In genomic region chr2:21696900-21697299, GRCh38 we compare ENCODE assay signal across 38 cellular contexts.
"Had no signal": no experiment of that assay in that cellular context is flagged by ENCODE, and none has a peak within 500 bp of the region (broad histone marks: within the 10 kb centered on the region; RNA-seq: fewer than 3 reads in every experiment).

No MANE protein-coding gene starts in this region.

- H3K9me3 Mint-ChIP-seq: activated naive CD4-positive, alpha-beta T cell treated with anti-CD3 and anti-CD28 coated beads, Interleukin-2, amount 50 U/mL, for 24 hours; activated naive CD8-positive, alpha-beta T cell treated with anti-CD3 and anti-CD28 coated beads, Interleukin-2, amount 10 ng/mL, durations not matched to agents 7 days and 5 days; activated T-helper 1 cell treated with anti-CD3 and anti-CD28 coated beads, Interleukin-12 subunit alpha, Interleukin-12 subunit beta, Interleukin-2, Interleukin-4 antibody, amounts not matched to agents 30 ng/mL and 10 ng/mL and 1 ng/mL, durations not matched to agents 14 hours and 24 hours and 36 hours; brain had no signal

- H3K4me1 Mint-ChIP-seq: activated naive CD4-positive, alpha-beta T cell treated with anti-CD3 and anti-CD28 coated beads, Interleukin-2, amount 10 ng/mL, durations not matched to agents 7 days and 5 days; activated naive CD4-positive, alpha-beta T cell treated with anti-CD3 and anti-CD28 coated beads, Interleukin-2, amount 50 U/mL, for 24 hours; activated naive CD8-positive, alpha-beta T cell treated with anti-CD3 and anti-CD28 coated beads for 36 hours; activated naive CD8-positive, alpha-beta T cell treated with anti-CD3 and anti-CD28 coated beads, Interleukin-2, amount 10 ng/mL, durations not matched to agents 7 days and 5 days; activated naive CD8-positive, alpha-beta T cell treated with anti-CD3 and anti-CD28 coated beads, Interleukin-2, amount 50 U/mL, for 24 hours; activated T-helper 17 cell treated with anti-CD3 and anti-CD28 coated beads, Interleukin-2, amount 50 U/mL, for 72 hours; central memory CD8-positive, alpha-beta T cell had no signal

- H3K4me1 ChIP-seq: adrenal gland, ascending aorta, body of pancreas, breast epithelium had no signal

- H3K27me3 ChIP-seq: adrenal gland, ascending aorta, body of pancreas, brain microvascular endothelial cell, breast epithelium, cardiac muscle cell had no signal

- H3K9me3 ChIP-seq: adrenal gland, ascending aorta, body of pancreas, breast epithelium had no signal

- H3K36me3 ChIP-seq: adrenal gland, ascending aorta, brain microvascular endothelial cell, breast epithelium, cardiac muscle cell had no signal

- ATAC-seq: activated naive CD4-positive, alpha-beta T cell treated with anti-CD3 and anti-CD28 coated beads, Interleukin-2, amount 50 U/mL, for 72 hours; activated naive CD8-positive, alpha-beta T cell treated with anti-CD3 and anti-CD28 coated beads, Interleukin-2, amount 50 U/mL, for 24 hours; activated T-cell treated with anti-CD3 and anti-CD28 coated beads, Interleukin-2, amount 50 U/mL, for 4 hours; activated T-cell treated with anti-CD3 and anti-CD28 coated beads, Interleukin-2, amount 50 U/mL, for 72 hours; activated T-helper 17 cell treated with anti-CD3 and anti-CD28 coated beads, Interleukin-2, amount 50 U/mL, for 72 hours; body of pancreas had no signal

- H3K4me3 Mint-ChIP-seq: activated naive CD4-positive, alpha-beta T cell treated with anti-CD3 and anti-CD28 coated beads for 36 hours; activated naive CD4-positive, alpha-beta T cell treated with anti-CD3 and anti-CD28 coated beads, Interleukin-2, amount 10 ng/mL, durations not matched to agents 7 days and 5 days; activated naive CD4-positive, alpha-beta T cell treated with anti-CD3 and anti-CD28 coated beads, Interleukin-2, amount 50 U/mL, for 24 hours; activated naive CD8-positive, alpha-beta T cell; activated naive CD8-positive, alpha-beta T cell treated with anti-CD3 and anti-CD28 coated beads for 36 hours; activated naive CD8-positive, alpha-beta T cell treated with anti-CD3 and anti-CD28 coated beads, Interleukin-2, amount 10 ng/mL, durations not matched to agents 7 days and 5 days; activated naive CD8-positive, alpha-beta T cell treated with anti-CD3 and anti-CD28 coated beads, Interleukin-2, amount 50 U/mL, for 24 hours; activated T-cell treated with anti-CD3 and anti-CD28 coated beads, Interleukin-2, amount 50 U/mL, for 24 hours; activated T-cell treated with anti-CD3 and anti-CD28 coated beads, Interleukin-2, amount 50 U/mL, for 4 hours; activated T-cell treated with anti-CD3 and anti-CD28 coated beads, Interleukin-2, amount 50 U/mL, for 72 hours; activated T-helper 1 cell treated with anti-CD3 and anti-CD28 coated beads, Interleukin-12 subunit alpha, Interleukin-12 subunit beta, Interleukin-2, Interleukin-4 antibody, amounts not matched to agents 30 ng/mL and 10 ng/mL and 1 ng/mL, durations not matched to agents 14 hours and 24 hours and 36 hours; activated T-helper 17 cell treated with anti-CD3 and anti-CD28 coated beads, Interleukin-2, amount 50 U/mL, for 72 hours; brain; central memory CD8-positive, alpha-beta T cell had no signal

- DNase-seq: activated effector memory CD4-positive, alpha-beta T cell treated with anti-CD3 and anti-CD28 coated beads, Interleukin-2, amount 50 U/mL, for 16 hours; activated effector memory CD4-positive, alpha-beta T cell treated with Interleukin-2 at 50 U/mL for 16 hours; activated gamma-delta T cell; activated gamma-delta T cell treated with Interleukin-2 at 50 U/mL for 16 hours; activated naive CD4-positive, alpha-beta T cell; activated naive CD4-positive, alpha-beta T cell treated with anti-CD3 and anti-CD28 coated beads for 36 hours; activated naive CD4-positive, alpha-beta T cell treated with anti-CD3 and anti-CD28 coated beads, Interleukin-2, amount 10 ng/mL, durations not matched to agents 7 days and 5 days; activated naive CD4-positive, alpha-beta T cell treated with anti-CD3 and anti-CD28 coated beads, Interleukin-2, amount 50 U/mL, for 16 hours; activated naive CD4-positive, alpha-beta T cell treated with Interleukin-2 at 50 U/mL for 16 hours; activated naive CD8-positive, alpha-beta T cell treated with anti-CD3 and anti-CD28 coated beads for 36 hours; activated naive CD8-positive, alpha-beta T cell treated with anti-CD3 and anti-CD28 coated beads, Interleukin-2, amount 10 ng/mL, durations not matched to agents 7 days and 5 days; activated naive CD8-positive, alpha-beta T cell treated with anti-CD3 and anti-CD28 coated beads, Interleukin-2, amount 50 U/mL, for 24 hours; activated T-cell treated with anti-CD3 and anti-CD28 coated beads, Interleukin-2, amount 50 U/mL, for 1 hour; activated T-cell treated with anti-CD3 and anti-CD28 coated beads, Interleukin-2, amount 50 U/mL, for 24 hours; activated T-cell treated with anti-CD3 and anti-CD28 coated beads, Interleukin-2, amount 50 U/mL, for 4 hours; activated T-cell treated with anti-CD3 and anti-CD28 coated beads, Interleukin-2, amount 50 U/mL, for 48 hours; activated T-cell treated with anti-CD3 and anti-CD28 coated beads, Interleukin-2, amount 50 U/mL, for 72 hours; adrenal gland; amniotic stem cell; amygdala; anterior cingulate cortex; aorta; body of pancreas; brain microvascular endothelial cell; caudate nucleus; central memory CD4-positive, alpha-beta T cell; cerebellar nuclear complex had no signal

- H3K27me3 Mint-ChIP-seq: activated naive CD4-positive, alpha-beta T cell treated with anti-CD3 and anti-CD28 coated beads, Interleukin-2, amount 10 ng/mL, durations not matched to agents 7 days and 5 days; activated naive CD4-positive, alpha-beta T cell treated with anti-CD3 and anti-CD28 coated beads, Interleukin-2, amount 50 U/mL, for 24 hours; activated naive CD8-positive, alpha-beta T cell; activated naive CD8-positive, alpha-beta T cell treated with anti-CD3 and anti-CD28 coated beads for 36 hours; activated naive CD8-positive, alpha-beta T cell treated with anti-CD3 and anti-CD28 coated beads, Interleukin-2, amount 10 ng/mL, durations not matched to agents 7 days and 5 days; activated naive CD8-positive, alpha-beta T cell treated with anti-CD3 and anti-CD28 coated beads, Interleukin-2, amount 50 U/mL, for 24 hours; activated T-cell treated with anti-CD3 and anti-CD28 coated beads, Interleukin-2, amount 50 U/mL, for 24 hours; activated T-helper 17 cell treated with anti-CD3 and anti-CD28 coated beads, Interleukin-2, amount 50 U/mL, for 72 hours; central memory CD8-positive, alpha-beta T cell had no signal

- H3K36me3 Mint-ChIP-seq: activated naive CD4-positive, alpha-beta T cell treated with anti-CD3 and anti-CD28 coated beads, Interleukin-2, amount 10 ng/mL, durations not matched to agents 7 days and 5 days; activated naive CD4-positive, alpha-beta T cell treated with anti-CD3 and anti-CD28 coated beads, Interleukin-2, amount 50 U/mL, for 24 hours; activated naive CD4-positive, alpha-beta T cell treated with anti-CD3 and anti-CD28 coated beads, Interleukin-2, amount 50 U/mL, for 72 hours; activated naive CD8-positive, alpha-beta T cell; activated naive CD8-positive, alpha-beta T cell treated with anti-CD3 and anti-CD28 coated beads for 36 hours; activated naive CD8-positive, alpha-beta T cell treated with anti-CD3 and anti-CD28 coated beads, Interleukin-2, amount 10 ng/mL, durations not matched to agents 7 days and 5 days; brain had no signal

- H3K27ac Mint-ChIP-seq: activated naive CD4-positive, alpha-beta T cell treated with anti-CD3 and anti-CD28 coated beads for 36 hours; activated naive CD4-positive, alpha-beta T cell treated with anti-CD3 and anti-CD28 coated beads, Interleukin-2, amount 10 ng/mL, durations not matched to agents 7 days and 5 days; activated naive CD4-positive, alpha-beta T cell treated with anti-CD3 and anti-CD28 coated beads, Interleukin-2, amount 50 U/mL, for 24 hours; activated naive CD4-positive, alpha-beta T cell treated with anti-CD3 and anti-CD28 coated beads, Interleukin-2, amount 50 U/mL, for 72 hours; activated naive CD8-positive, alpha-beta T cell; activated naive CD8-positive, alpha-beta T cell treated with anti-CD3 and anti-CD28 coated beads for 36 hours; activated naive CD8-positive, alpha-beta T cell treated with anti-CD3 and anti-CD28 coated beads, Interleukin-2, amount 10 ng/mL, durations not matched to agents 7 days and 5 days; activated naive CD8-positive, alpha-beta T cell treated with anti-CD3 and anti-CD28 coated beads, Interleukin-2, amount 50 U/mL, for 24 hours; activated T-cell treated with anti-CD3 and anti-CD28 coated beads, Interleukin-2, amount 50 U/mL, for 24 hours; activated T-cell treated with anti-CD3 and anti-CD28 coated beads, Interleukin-2, amount 50 U/mL, for 72 hours; activated T-helper 1 cell treated with anti-CD3 and anti-CD28 coated beads, Interleukin-12 subunit alpha, Interleukin-12 subunit beta, Interleukin-2, Interleukin-4 antibody, amounts not matched to agents 30 ng/mL and 10 ng/mL and 1 ng/mL, durations not matched to agents 14 hours and 24 hours and 36 hours; activated T-helper 17 cell treated with anti-CD3 and anti-CD28 coated beads, Interleukin-2, amount 50 U/mL, for 72 hours; activated T-helper 2 cell treated with anti-CD3 and anti-CD28 coated beads, Interferon-gamma antibody, Interleukin-2, Interleukin-4, amounts not matched to agents 10 μg/mL and 5 μg/mL and 100 μg/mL, durations not matched to agents 14 hours and 24 hours and 36 hours had no signal

- H3K27ac ChIP-seq: adrenal gland, ascending aorta, body of pancreas, brain microvascular endothelial cell, breast epithelium, cardiac muscle cell had no signal

- H3K4me3 ChIP-seq: adrenal gland, ascending aorta, body of pancreas, breast epithelium, cardiac muscle cell had no signal
